Comparison of ENCODE assay signal across 9 cellular contexts in the genomic region with DNA sequence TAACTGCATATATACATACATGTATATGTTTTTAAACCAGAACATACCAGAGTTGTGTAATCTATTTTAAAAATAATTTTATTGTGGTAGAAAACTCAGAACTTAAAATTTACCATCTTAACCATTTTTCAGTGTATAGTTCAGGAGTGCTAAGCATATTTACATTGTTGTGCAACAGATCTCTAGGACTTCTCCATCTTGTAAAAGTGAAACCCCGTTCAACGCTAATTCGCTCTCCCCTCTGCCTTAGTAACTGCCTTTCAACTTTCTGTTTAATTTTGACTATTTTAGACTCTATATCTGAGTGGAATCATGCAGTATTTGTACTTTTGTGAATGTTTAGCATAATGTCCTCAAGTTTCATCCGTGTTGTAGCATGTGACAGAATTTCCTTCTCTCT. TPM values are rescaled to one million over a fixed set of nuclear protein-coding genes. Genes with fewer than 3 reads are reported as not detected.
DNase-seq lines count a peak whose midpoint lies in the region; ATAC-seq and TF ChIP-seq lines count a peak whose summit lies in the region.
"Had no signal": no experiment of that assay in that cellular context is flagged by ENCODE, and none has a peak within 500 bp of the region (broad histone marks: within the 10 kb centered on the region; RNA-seq: fewer than 3 reads in every experiment).

No MANE protein-coding gene starts in this region.

- H3K27me3 Mint-ChIP-seq in activated naive CD8-positive, alpha-beta T cell treated with anti-CD3 and anti-CD28 coated beads, Interleukin-2, amount 50 U/mL, for 24 hours: peaks cover 29% of the 10 kb centered on the region
- no peaks in the 10 kb centered on the region for H3K27me3 Mint-ChIP-seq in mesothelial cell of epicardium (ENCODE audit: low read depth)

- H3K27ac Mint-ChIP-seq in activated naive CD8-positive, alpha-beta T cell treated with anti-CD3 and anti-CD28 coated beads, Interleukin-2, amount 50 U/mL, for 24 hours: no peak overlapping the region
- H3K27ac Mint-ChIP-seq in mesothelial cell of epicardium: no peak overlapping the region

- DNase-seq in DMS53 (lab: John Stamatoyannopoulos, UW) (peak; percentile 13), DMS53 treated with DMSO at 0.1 percent for 48 hours (lab: John Stamatoyannopoulos, UW; ENCODE audit: unreplicated experiment) (no peak), spleen (no peak), mesothelial cell of epicardium (ENCODE audit: low spot score in 2 of 2, unreplicated experiment in 2 of 2) (no peak), aorta (no peak), epidermal melanocyte (ENCODE audit: insufficient read length, low spot score) (no peak)
- no peak for DNase-seq in activated naive CD8-positive, alpha-beta T cell treated with anti-CD3 and anti-CD28 coated beads, Interleukin-2, amount 50 U/mL, for 24 hours

- H3K27me3 ChIP-seq in spleen (replicated peaks in 1 of 7) (peaks cover 0 to 9% (median 0%) of the 10 kb centered on the region in 7 donors), aorta (ENCODE audit: control insufficient read depth in 1 of 2, insufficient read depth in 2 of 2, low read length in 1 of 2) (no peaks in the 10 kb centered on the region)

- 34 to 58% (median 43%) methylated on average over 4 of the region's 4 CpGs for WGBS in spleen, 5 donors
- 90 to 94% methylated on average over 4 of the region's 4 CpGs for WGBS in aorta, 2 donors

- peaks cover 0 to 24% (median 16%) of the 10 kb centered on the region in 6 donors for H3K4me1 ChIP-seq in spleen
- H3K4me1 ChIP-seq in aorta (ENCODE audit: control insufficient read depth in 1 of 2, insufficient read depth in 2 of 2, low read length in 2 of 2): no peaks in the 10 kb centered on the region

- intact Hi-C loops in spleen (cut with DNase I; ENCODE audit: low total_unique reads): no loop called here
- intact Hi-C loops in aorta (cut with DNase I): loop anchor here in 1 of 2 donors (5.0 kb wide), 2 partner anchors 49 to 66 kb away; a partner anchor contains a TSS

- no peaks in the 10 kb centered on the region for H3K9me3 Mint-ChIP-seq in activated naive CD8-positive, alpha-beta T cell treated with anti-CD3 and anti-CD28 coated beads, Interleukin-2, amount 50 U/mL, for 24 hours
- no peaks in the 10 kb centered on the region for H3K9me3 Mint-ChIP-seq in mesothelial cell of epicardium

- H3K9me3 ChIP-seq in spleen: no peaks in the 10 kb centered on the region
- H3K9me3 ChIP-seq in aorta (ENCODE audit: control insufficient read depth, low read length): no peaks in the 10 kb centered on the region

- ATAC-seq in HG03139 (IDR thresholded peaks at IDR 0.05; ENCODE audit: unreplicated experiment) (peak; percentile 39), aorta (ENCODE audit: low FRiP score) (no peak)
- no peak for ATAC-seq in activated naive CD8-positive, alpha-beta T cell treated with anti-CD3 and anti-CD28 coated beads, Interleukin-2, amount 50 U/mL, for 24 hours

- H3K27ac ChIP-seq in spleen: peak overlapping the region in 7 of 8 donors; percentile 58 to 83 (median 74)
- no peak overlapping the region for H3K27ac ChIP-seq in aorta (ENCODE audit: low read depth in 1 of 2, low read length in 2 of 2)
- H3K27ac ChIP-seq: 22Rv1 had no signal

- peak overlapping the region; percentile 78 for H3K4me3 Mint-ChIP-seq in activated naive CD8-positive, alpha-beta T cell treated with anti-CD3 and anti-CD28 coated beads, Interleukin-2, amount 50 U/mL, for 24 hours
- no peak overlapping the region for H3K4me3 Mint-ChIP-seq in mesothelial cell of epicardium

- H3K4me3 ChIP-seq in spleen: peak overlapping the region in 6 of 8 donors; percentile 3 to 65 (median 31)
- H3K4me3 ChIP-seq in aorta (ENCODE audit: low read length in 2 of 2): no peak overlapping the region

- TF ChIP-seq CTCF in spleen (IDR thresholded peaks at IDR 0.05 in 8 of 11, conservative IDR thresholded peaks at IDR 0.05 in 3 of 11) (no peak), mesothelial cell of epicardium (IDR thresholded peaks at IDR 0.05; ENCODE audit: unreplicated experiment) (no peak)

- H3K36me3 Mint-ChIP-seq in activated naive CD8-positive, alpha-beta T cell treated with anti-CD3 and anti-CD28 coated beads, Interleukin-2, amount 50 U/mL, for 24 hours (ENCODE audit: low read depth): no peaks in the 10 kb centered on the region
- no peaks in the 10 kb centered on the region for H3K36me3 Mint-ChIP-seq in mesothelial cell of epicardium

- H3K36me3 ChIP-seq in spleen (no peaks in the 10 kb centered on the region), aorta (ENCODE audit: control insufficient read depth in 1 of 2, insufficient read depth in 2 of 2, low read length in 1 of 2) (no peaks in the 10 kb centered on the region)

- no peak for TF ChIP-seq POLR2A in spleen (IDR thresholded peaks at IDR 0.05)

- H3K4me1 Mint-ChIP-seq in activated naive CD8-positive, alpha-beta T cell treated with anti-CD3 and anti-CD28 coated beads, Interleukin-2, amount 50 U/mL, for 24 hours: peaks cover 20% of the 10 kb centered on the region
- H3K4me1 Mint-ChIP-seq in mesothelial cell of epicardium: peaks cover 23% of the 10 kb centered on the region

RNA-seq across cellular contexts. Expression of a gene that starts 51.8 kb away (rescaled TPM):
- total RNA-seq in spleen (100 to 1,000 TPM in 4 of 7 donors, 10 to 100 TPM in 3; 88.0 to 123 (median 107) TPM), mesothelial cell of epicardium (120 to 127 TPM (median 127 TPM) in 3 replicates), aorta (100 to 1,000 TPM; 120 to 135 TPM)
- polyA plus RNA-seq in spleen (10 to 100 TPM; 36.6 to 72.9 (median 49.0) TPM), aorta (100 to 1,000 TPM in 1 of 2 donors, 10 to 100 TPM in 1; 69.3 to 105 TPM)

Comparison
In these comparisons a context has a peak if more than half of its experiments do, and no peak if none do; other contexts are left out.
1. H3K27ac ChIP-seq: peak in spleen (7 of 8); none in aorta (0 of 2).
2. H3K4me3 ChIP-seq: peak in spleen (6 of 8); none in aorta (0 of 2).